ENCODE assay signal across 9 cellular contexts in genomic region chr20:17533396-17533795, GRCh38. TPM values are rescaled to one million over a fixed set of nuclear protein-coding genes. Genes with fewer than 3 reads are reported as not detected.
DNase-seq lines count a peak whose midpoint lies in the region; ATAC-seq and TF ChIP-seq lines count a peak whose summit lies in the region.
"Had no signal": no experiment of that assay in that cellular context is flagged by ENCODE, and none has a peak within 500 bp of the region (broad histone marks: within the 10 kb centered on the region; RNA-seq: fewer than 3 reads in every experiment).

No MANE protein-coding gene starts in this region.

- H3K9me3 ChIP-seq in mammary epithelial cell (replicated peaks; ENCODE audit: insufficient read depth, low read length) (no peaks in the 10 kb centered on the region), parathyroid adenoma (ENCODE audit: control insufficient read depth, low read length) (no peaks in the 10 kb centered on the region), uterus (no peaks in the 10 kb centered on the region)
- H3K9me3 ChIP-seq: tibial nerve had no signal

- no peak for TF ChIP-seq CTCF in mammary epithelial cell (conservative IDR thresholded peaks at IDR 0.05 in 1 of 2, IDR thresholded peaks at IDR 0.05 in 1 of 2; ENCODE audit: extremely low read depth in 1 of 2, insufficient read depth in 1 of 2, low read depth in 1 of 2, low read length in 2 of 2)
- no peak for TF ChIP-seq CTCF in parathyroid adenoma (IDR thresholded peaks at IDR 0.05)
- no peak for TF ChIP-seq CTCF in uterus (IDR thresholded peaks at IDR 0.05)

- dilution Hi-C loops in mammary epithelial cell (cut with HindIII; ENCODE audit: low sequenced_read_pairs), result no loop called here

- no peak overlapping the region for H3K9ac ChIP-seq in mammary epithelial cell (ENCODE audit: insufficient read depth, low read length)
- no peak overlapping the region for H3K9ac ChIP-seq in parathyroid adenoma

- no peak for ATAC-seq in GM19035 (IDR thresholded peaks at IDR 0.05; ENCODE audit: unreplicated experiment)

- H3K27me3 ChIP-seq in mammary epithelial cell (ENCODE audit: insufficient read depth, low read length) (no peaks in the 10 kb centered on the region), parathyroid adenoma (ENCODE audit: control insufficient read depth, insufficient read depth, low read length) (no peaks in the 10 kb centered on the region), uterus (no peaks in the 10 kb centered on the region)

- DNase-seq in activated naive CD4-positive, alpha-beta T cell treated with anti-CD3 and anti-CD28 coated beads, Interleukin-2, amount 10 ng/mL, durations not matched to agents 7 days and 5 days, result peak; percentile 36
- DNase-seq in activated naive CD4-positive, alpha-beta T cell treated with anti-CD3 and anti-CD28 coated beads, Interleukin-2, amount 50 U/mL, for 16 hours, result no peak
- DNase-seq in NCI-H510A treated with DMSO at 0.1 percent for 48 hours (lab: John Stamatoyannopoulos, UW) (peak; percentile 52), mammary epithelial cell (peak; percentile 51), superior temporal gyrus (ENCODE audit: extremely low spot score) (no peak), uterus (no peak)

- H3K36me3 ChIP-seq in mammary epithelial cell (ENCODE audit: insufficient read depth, low read length), result no peaks in the 10 kb centered on the region
- H3K36me3 ChIP-seq in parathyroid adenoma (ENCODE audit: control insufficient read depth, insufficient read depth, low read length), result no peaks in the 10 kb centered on the region
- no peaks in the 10 kb centered on the region for H3K36me3 ChIP-seq in uterus
- H3K36me3 ChIP-seq: tibial nerve had no signal

- no peaks in the 10 kb centered on the region for H4K20me1 ChIP-seq in mammary epithelial cell (ENCODE audit: insufficient read depth, low read length)

- no peak overlapping the region for H3K4me3 Mint-ChIP-seq in activated naive CD4-positive, alpha-beta T cell treated with anti-CD3 and anti-CD28 coated beads, Interleukin-2, amount 10 ng/mL, durations not matched to agents 7 days and 5 days

- H3K4me1 Mint-ChIP-seq in activated naive CD4-positive, alpha-beta T cell treated with anti-CD3 and anti-CD28 coated beads, Interleukin-2, amount 10 ng/mL, durations not matched to agents 7 days and 5 days, result peaks cover 37% of the 10 kb centered on the region

- H2AFZ ChIP-seq in mammary epithelial cell (ENCODE audit: low read depth, low read length) (peak overlapping the region; percentile 11), parathyroid adenoma (peak overlapping the region; percentile 29)

- H3K27ac Mint-ChIP-seq in activated naive CD4-positive, alpha-beta T cell treated with anti-CD3 and anti-CD28 coated beads, Interleukin-2, amount 10 ng/mL, durations not matched to agents 7 days and 5 days, result no peak overlapping the region

- peaks cover 31% of the 10 kb centered on the region for H3K27me3 Mint-ChIP-seq in activated naive CD4-positive, alpha-beta T cell treated with anti-CD3 and anti-CD28 coated beads, Interleukin-2, amount 10 ng/mL, durations not matched to agents 7 days and 5 days

- intact Hi-C loops in mammary epithelial cell (cut with micrococcal nuclease) (loop anchor here (10.0 kb wide), 1 partner anchor 401 kb away; no protein-coding TSS in a partner anchor), uterus (cut with DNase I; ENCODE audit: low total_unique reads) (no loop called here)

- TF ChIP-seq POLR2A in uterus (IDR thresholded peaks at IDR 0.05), result no peak

- no peaks in the 10 kb centered on the region for H3K79me2 ChIP-seq in mammary epithelial cell (ENCODE audit: insufficient read depth, low read length)
- peaks cover 3% of the 10 kb centered on the region for H3K79me2 ChIP-seq in parathyroid adenoma

- peak overlapping the region; percentile 18 for H3K4me2 ChIP-seq in mammary epithelial cell (ENCODE audit: insufficient read depth, low read depth, low read length)
- H3K4me2 ChIP-seq in parathyroid adenoma (ENCODE audit: low read length), result no peak overlapping the region

- no TSS peak for BruUV-seq in mammary epithelial cell (replicated peaks; lab: Mats Ljungman, UMichigan)

- CTCF ChIA-PET in activated naive CD4-positive, alpha-beta T cell treated with anti-CD3 and anti-CD28 coated beads, Interleukin-2, amount 10 ng/mL, durations not matched to agents 7 days and 5 days (lab: Charles Lee), result interaction anchor here (0.9 to 1.8 kb wide), 3 partner anchors 77 to 405 kb away, joined by 3 to 5 read pairs (median 3); no protein-coding TSS in a partner anchor
- CTCF ChIA-PET in mammary epithelial cell (lab: Charles Lee; ENCODE audit: low non-redundant PET), result no interaction called here

- no peak overlapping the region for H3K27ac ChIP-seq in mammary epithelial cell (ENCODE audit: insufficient read depth, low read depth, low read length)
- H3K27ac ChIP-seq in parathyroid adenoma, result no peak overlapping the region
- H3K27ac ChIP-seq in uterus, result no peak overlapping the region
- H3K27ac ChIP-seq: tibial nerve had no signal

- H3K4me3 ChIP-seq in mammary epithelial cell (replicated peaks in 1 of 3; ENCODE audit: insufficient read depth in 1 of 3, low read depth in 2 of 3, low read length in 3 of 3) (no peak overlapping the region), parathyroid adenoma (ENCODE audit: low read depth, low read length) (no peak overlapping the region), uterus (no peak overlapping the region)
- H3K4me3 ChIP-seq: tibial nerve had no signal

- H3K9me3 Mint-ChIP-seq in activated naive CD4-positive, alpha-beta T cell treated with anti-CD3 and anti-CD28 coated beads, Interleukin-2, amount 10 ng/mL, durations not matched to agents 7 days and 5 days, result no peaks in the 10 kb centered on the region

- H3K36me3 Mint-ChIP-seq in activated naive CD4-positive, alpha-beta T cell treated with anti-CD3 and anti-CD28 coated beads, Interleukin-2, amount 10 ng/mL, durations not matched to agents 7 days and 5 days, result no peaks in the 10 kb centered on the region

- in situ Hi-C loops in mammary epithelial cell (cut with MboI; ENCODE audit: low sequenced_read_pairs in 2 of 2), result loop anchor here in 1 of 2 donors (10.0 kb wide), 1 partner anchor 71 kb away; no protein-coding TSS in a partner anchor

- peaks cover 13% of the 10 kb centered on the region for H3K4me1 ChIP-seq in mammary epithelial cell (ENCODE audit: insufficient read depth, low read length)
- H3K4me1 ChIP-seq in parathyroid adenoma, result peaks cover 5% of the 10 kb centered on the region
- H3K4me1 ChIP-seq in uterus, result no peaks in the 10 kb centered on the region

- WGBS in mammary epithelial cell (ENCODE audit: low coverage, missing lambda C conversion rate), result 10% methylated on average over 1 of the region's 1 CpG

RNA-seq across cellular contexts. Expression of gene BFSP1, which starts 2.2 kb away (rescaled TPM):
- total RNA-seq in mammary epithelial cell (1 to 10 TPM; 1.3 to 3.2 TPM), uterus (1 to 10 TPM; 1.5 to 5.1 (median 3.1) TPM)
- 2.2 TPM for polyA plus RNA-seq in mammary epithelial cell
- not detected for polyA minus RNA-seq in mammary epithelial cell

RNA-seq across cellular contexts. Expression of gene DSTN, which starts 36.5 kb away (rescaled TPM):
- 100 to 1,000 TPM; 398 to 428 TPM for total RNA-seq in mammary epithelial cell
- 211 TPM for polyA plus RNA-seq in mammary epithelial cell
- polyA minus RNA-seq in mammary epithelial cell, result 110 TPM
- total RNA-seq in uterus, result 100 to 1,000 TPM; 294 to 674 (median 623) TPM

Comparison
In these comparisons a context has a peak if more than half of its experiments do, and no peak if none do; other contexts are left out.
1. DNase-seq: peak in activated naive CD4-positive, alpha-beta T cell treated with anti-CD3 and anti-CD28 coated beads, Interleukin-2, amount 10 ng/mL, durations not matched to agents 7 days and 5 days (single experiment), NCI-H510A treated with DMSO at 0.1 percent for 48 hours (single experiment) and mammary epithelial cell (single experiment); none in activated naive CD4-positive, alpha-beta T cell treated with anti-CD3 and anti-CD28 coated beads, Interleukin-2, amount 50 U/mL, for 16 hours (single experiment), superior temporal gyrus (single experiment) and uterus (0 of 2).